ENCODE assay signal across 20 cellular contexts in the genomic region with DNA sequence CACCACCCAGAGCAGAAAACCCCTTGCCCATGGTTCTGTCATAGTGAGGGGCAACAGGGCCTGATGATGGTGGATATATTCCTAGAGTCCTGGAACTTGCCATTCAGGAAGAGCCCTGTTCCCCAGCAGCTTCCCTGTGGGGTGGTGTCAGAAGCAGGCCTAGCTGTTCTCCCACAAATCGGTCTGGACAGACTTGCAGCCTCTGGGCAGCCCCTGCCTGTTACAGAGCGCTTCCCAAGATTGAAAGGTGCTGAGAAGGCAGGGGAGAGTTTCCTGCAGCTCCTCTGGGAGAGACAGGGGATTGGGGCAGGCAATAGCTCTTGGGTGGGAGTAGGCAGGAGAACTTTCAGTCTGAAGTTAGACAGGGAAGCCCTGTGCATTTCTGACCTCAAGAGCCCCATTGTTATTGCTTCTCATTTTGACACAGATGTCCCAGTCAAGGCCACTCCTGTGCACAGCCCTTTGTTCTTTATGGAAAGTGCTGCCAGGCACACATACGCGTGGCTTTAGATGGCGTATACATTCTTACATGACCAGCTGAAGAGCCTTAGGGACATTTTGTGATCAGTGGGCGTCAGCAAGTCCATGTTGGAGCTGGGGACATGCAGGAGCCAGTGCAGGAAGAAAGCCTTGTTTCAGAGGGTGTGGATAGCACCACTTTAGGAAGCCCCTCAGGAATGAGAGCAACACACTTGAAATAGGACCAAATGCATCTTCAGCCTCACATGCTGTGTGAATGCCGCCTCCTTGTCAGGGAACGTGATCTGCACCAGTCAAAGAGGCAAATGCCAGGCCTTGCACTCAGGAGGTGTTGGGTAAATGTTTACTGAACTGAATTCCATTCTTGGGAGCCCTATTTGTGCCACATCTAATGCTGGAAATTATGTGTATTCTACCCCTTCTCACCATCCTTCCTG.
DNase-seq lines count a peak whose midpoint lies in the region; ATAC-seq and TF ChIP-seq lines count a peak whose summit lies in the region.
"Had no signal": no experiment of that assay in that cellular context is flagged by ENCODE, and none has a peak within 500 bp of the region (broad histone marks: within the 10 kb centered on the region; RNA-seq: fewer than 3 reads in every experiment).

No MANE protein-coding gene starts in this region.

- no peak for TF ChIP-seq CTCF in thyroid gland (IDR thresholded peaks at IDR 0.05)
- no peak for TF ChIP-seq CTCF in psoas muscle (IDR thresholded peaks at IDR 0.05)

- H3K27ac ChIP-seq in muscle layer of colon (ENCODE audit: low read depth, low read length), result peak overlapping the region; percentile 45
- H3K27ac ChIP-seq in thyroid gland, result peak overlapping the region in 2 of 3 donors; percentile 49 to 60
- no peak overlapping the region for H3K27ac ChIP-seq in psoas muscle
- H3K27ac ChIP-seq: BLaER1 treated with 17β-estradiol and CSF1 and Interleukin-3, amounts not matched to agents 10 nM and 100 nM; foreskin keratinocyte; thoracic aorta had no signal

- intact Hi-C loops in thyroid gland (cut with DNase I), result no loop called here
- intact Hi-C loops in psoas muscle (cut with DNase I), result no loop called here

- H3K4me1 ChIP-seq in muscle layer of colon (ENCODE audit: insufficient read depth, low read length) (peaks cover 89% of the 10 kb centered on the region), thyroid gland (peaks cover 15 to 25% of the 10 kb centered on the region in 2 donors), psoas muscle (no peaks in the 10 kb centered on the region)
- H3K4me1 ChIP-seq: foreskin keratinocyte had no signal

- peaks cover 3% of the 10 kb centered on the region for H3K36me3 ChIP-seq in muscle layer of colon (ENCODE audit: insufficient read depth, low read length)
- no peaks in the 10 kb centered on the region for H3K36me3 ChIP-seq in thyroid gland
- H3K36me3 ChIP-seq in psoas muscle (ENCODE audit: insufficient read depth in 1 of 2, low read depth in 1 of 2), result no peaks in the 10 kb centered on the region
- H3K36me3 ChIP-seq: BLaER1 treated with 17β-estradiol and CSF1 and Interleukin-3, amounts not matched to agents 10 nM and 100 nM; thoracic aorta had no signal

- DNase-seq in NCI-H2029 (lab: John Stamatoyannopoulos, UW) (peak; percentile 16), NCI-H2029 treated with DMSO at 0.1 percent for 48 hours (lab: John Stamatoyannopoulos, UW) (no peak), globus pallidus (ENCODE audit: low spot score) (peak; percentile 92), thyroid gland (no peak), psoas muscle (no peak)
- DNase-seq: 8988T; activated naive CD8-positive, alpha-beta T cell treated with anti-CD3 and anti-CD28 coated beads, Interleukin-2, amount 10 ng/mL, durations not matched to agents 7 days and 5 days; activated T-cell treated with anti-CD3 and anti-CD28 coated beads, Interleukin-2, amount 50 U/mL, for 24 hours; DMS53; foreskin keratinocyte; mammary epithelial cell; MM.1S; NCI-H2081; NCI-H774; stimulated activated CD4-positive, alpha-beta T cell treated with anti-CD3 and anti-CD28 coated beads, Interleukin-2, amount 100 ng/mL, for 48 hours had no signal

- no peaks in the 10 kb centered on the region for H3K9me3 ChIP-seq in muscle layer of colon (ENCODE audit: low read length)
- H3K9me3 ChIP-seq in thyroid gland, result no peaks in the 10 kb centered on the region
- no peaks in the 10 kb centered on the region for H3K9me3 ChIP-seq in psoas muscle
- H3K9me3 ChIP-seq: thoracic aorta had no signal

- no peaks in the 10 kb centered on the region for H3K27me3 ChIP-seq in muscle layer of colon (ENCODE audit: control insufficient read depth in 1 of 2, insufficient read depth in 2 of 2, low read length in 2 of 2)
- no peaks in the 10 kb centered on the region for H3K27me3 ChIP-seq in thyroid gland
- H3K27me3 ChIP-seq in psoas muscle (ENCODE audit: insufficient read depth in 3 of 3, low read length in 2 of 3), result peaks cover 0 to 2% (median 0%) of the 10 kb centered on the region in 3 donors
- H3K27me3 ChIP-seq: BLaER1 treated with 17β-estradiol and CSF1 and Interleukin-3, amounts not matched to agents 10 nM and 100 nM had no signal

- no peak overlapping the region for H3K9ac ChIP-seq in muscle layer of colon (ENCODE audit: low read length)
- H3K9ac ChIP-seq: BLaER1 treated with 17β-estradiol and CSF1 and Interleukin-3, amounts not matched to agents 10 nM and 100 nM had no signal

- ATAC-seq in psoas muscle (no peak), HG02938 (IDR thresholded peaks at IDR 0.05; ENCODE audit: unreplicated experiment) (no peak), GM21528 (IDR thresholded peaks at IDR 0.05; ENCODE audit: low FRiP score, unreplicated experiment) (no peak)
- ATAC-seq: foreskin keratinocyte had no signal

- H3K4me3 ChIP-seq in muscle layer of colon (ENCODE audit: low read depth in 1 of 2, low read length in 2 of 2) (no peak overlapping the region), thyroid gland (replicated peaks in 1 of 3) (no peak overlapping the region), psoas muscle (no peak overlapping the region)
- H3K4me3 ChIP-seq: BLaER1 treated with 17β-estradiol and CSF1 and Interleukin-3, amounts not matched to agents 10 nM and 100 nM; thoracic aorta had no signal

- WGBS in thyroid gland, 2 donors, result 98% methylated on average over 8 of the region's 8 CpGs
- WGBS in psoas muscle, 3 donors, result 79 to 94% (median 85%) methylated on average over 8 of the region's 8 CpGs

- TF ChIP-seq POLR2A in thyroid gland (IDR thresholded peaks at IDR 0.05), result no peak

Comparison
In these comparisons a context has a peak if more than half of its experiments do, and no peak if none do; other contexts are left out.
1. DNase-seq: peak in NCI-H2029 (single experiment) and globus pallidus (single experiment); none in NCI-H2029 treated with DMSO at 0.1 percent for 48 hours (single experiment), thyroid gland (0 of 2) and psoas muscle (0 of 2).